In the genomic region with DNA sequence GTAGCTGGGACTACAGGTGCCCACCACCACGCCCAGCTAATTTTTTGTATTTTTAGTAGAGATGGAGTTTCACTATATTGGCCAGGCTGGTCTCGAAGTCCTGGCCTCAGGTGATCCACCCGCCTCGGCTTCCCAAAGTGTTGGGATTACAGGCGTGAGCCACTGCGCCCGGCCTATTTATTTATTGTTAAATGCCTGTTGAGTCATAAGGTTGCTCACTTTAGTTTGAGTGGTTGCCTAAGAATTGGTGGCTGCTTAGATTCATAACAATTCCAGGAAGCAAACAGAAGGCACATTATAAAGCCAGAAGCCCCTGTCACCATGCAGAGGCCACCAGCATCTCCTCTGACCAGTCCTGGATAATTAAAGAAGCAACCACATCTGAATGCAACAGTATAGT, we compare ENCODE assay signal across 10 cellular contexts. TPM values are rescaled to one million over a fixed set of nuclear protein-coding genes. Genes with fewer than 3 reads are reported as not detected.
DNase-seq lines count a peak whose midpoint lies in the region; ATAC-seq and TF ChIP-seq lines count a peak whose summit lies in the region.
"Not testable (repeated sequence)": the region's sequence is repeated elsewhere in the genome, so short reads cannot be mapped to it uniquely, and the experiment has no call there.
"Had no signal": no experiment of that assay in that cellular context is flagged by ENCODE, and none has a peak within 500 bp of the region (broad histone marks: within the 10 kb centered on the region; RNA-seq: fewer than 3 reads in every experiment).

No MANE protein-coding gene starts in this region.

- H3K9me3 Mint-ChIP-seq in HFFc6; activated CD4-positive, alpha-beta memory T cell treated with anti-CD3 and anti-CD28 coated beads for 36 hours; stimulated activated naive CD8-positive, alpha-beta T cell treated with anti-CD3 and anti-CD28 coated beads, Interleukin-15, Interleukin-2, amounts not matched to agents 100 ng/mL and 50 ng/mL, for 24 hours: not testable (repeated sequence)

- not testable (repeated sequence) for H3K36me3 Mint-ChIP-seq in HFFc6 (ENCODE audit: low read depth)
- H3K36me3 Mint-ChIP-seq in activated CD4-positive, alpha-beta memory T cell treated with anti-CD3 and anti-CD28 coated beads for 36 hours, result peaks cover 34% of the 10 kb centered on the region
- peaks cover 52% of the 10 kb centered on the region for H3K36me3 Mint-ChIP-seq in stimulated activated naive CD8-positive, alpha-beta T cell treated with anti-CD3 and anti-CD28 coated beads, Interleukin-15, Interleukin-2, amounts not matched to agents 100 ng/mL and 50 ng/mL, for 24 hours (ENCODE audit: low read depth)

- H3K9ac ChIP-seq in PC-3 (ENCODE audit: low read length), result not testable (repeated sequence)

- ATAC-seq in PC-3 (peak; percentile 88), esophagus mucosa (peak; percentile 69)

- BruUV-seq in PC-3 (replicated peaks; lab: Mats Ljungman, UMichigan), result TSS peak; percentile 49

- not testable (repeated sequence) for H3K36me3 ChIP-seq in PC-3 (ENCODE audit: low read depth, low read length)

- H4K20me1 ChIP-seq in PC-3 (ENCODE audit: low read length), result not testable (repeated sequence)

- not testable (repeated sequence) for TF ChIP-seq CTCF in HFFc6 (IDR thresholded peaks at IDR 0.05); PC-3 (conservative IDR thresholded peaks at IDR 0.05; ENCODE audit: low read depth, low read length)

- CTCF ChIA-PET in PC-3 (lab: Charles Lee); activated CD4-positive, alpha-beta memory T cell treated with anti-CD3 and anti-CD28 coated beads for 36 hours (lab: Charles Lee): not testable (repeated sequence)

- not testable (repeated sequence) for H3K27ac ChIP-seq in PC-3 (ENCODE audit: low read length)

- intact Hi-C loops in PC-3 (cut with micrococcal nuclease); activated CD4-positive, alpha-beta memory T cell treated with anti-CD3 and anti-CD28 coated beads for 36 hours (cut with micrococcal nuclease): not testable (repeated sequence)

- not testable (repeated sequence) for H3K79me2 ChIP-seq in PC-3 (ENCODE audit: low read length)

- H3K4me1 Mint-ChIP-seq in HFFc6 (ENCODE audit: low read depth); activated CD4-positive, alpha-beta memory T cell treated with anti-CD3 and anti-CD28 coated beads for 36 hours (ENCODE audit: low read depth); stimulated activated naive CD8-positive, alpha-beta T cell treated with anti-CD3 and anti-CD28 coated beads, Interleukin-15, Interleukin-2, amounts not matched to agents 100 ng/mL and 50 ng/mL, for 24 hours (ENCODE audit: low read depth): not testable (repeated sequence)

- not testable (repeated sequence) for H3K27me3 ChIP-seq in PC-3 (ENCODE audit: low read length)

- H3K9me2 ChIP-seq in PC-3 (replicated peaks; ENCODE audit: low read length), result not testable (repeated sequence)

- H2AFZ ChIP-seq in PC-3 (ENCODE audit: low read length), result not testable (repeated sequence)

- H3K4me3 ChIP-seq in PC-3 (ENCODE audit: low read length), result not testable (repeated sequence)

- not testable (repeated sequence) for H3K27ac Mint-ChIP-seq in HFFc6
- H3K27ac Mint-ChIP-seq in activated CD4-positive, alpha-beta memory T cell treated with anti-CD3 and anti-CD28 coated beads for 36 hours, result peak overlapping the region; percentile 42
- H3K27ac Mint-ChIP-seq in stimulated activated naive CD8-positive, alpha-beta T cell treated with anti-CD3 and anti-CD28 coated beads, Interleukin-15, Interleukin-2, amounts not matched to agents 100 ng/mL and 50 ng/mL, for 24 hours, result peak overlapping the region; percentile 36

- H3F3A ChIP-seq in PC-3 (ENCODE audit: low read length, unreplicated experiment), result not testable (repeated sequence)

- H3K4me3 Mint-ChIP-seq in HFFc6; activated CD4-positive, alpha-beta memory T cell treated with anti-CD3 and anti-CD28 coated beads for 36 hours; stimulated activated naive CD8-positive, alpha-beta T cell treated with anti-CD3 and anti-CD28 coated beads, Interleukin-15, Interleukin-2, amounts not matched to agents 100 ng/mL and 50 ng/mL, for 24 hours: not testable (repeated sequence)

- DNase-seq in Caki2 (ENCODE audit: low read depth) (peak; percentile 18), HFFc6 (peak; percentile 10), PC-3 (peak; percentile 81), amniotic epithelial cell (ENCODE audit: low read depth) (peak; percentile 58), kidney tubule cell (ENCODE audit: low spot score) (peak; percentile 14)
- DNase-seq in activated CD4-positive, alpha-beta memory T cell treated with anti-CD3 and anti-CD28 coated beads for 36 hours, result not testable (repeated sequence)

- in situ Hi-C loops in Caki2 (cut with HindIII; ENCODE audit: low pct_unique_long_range_greater_than_20kb, low sequenced_read_pairs), result not testable (repeated sequence)

- H3K9me3 ChIP-seq in PC-3 (ENCODE audit: low read length), result not testable (repeated sequence)

- POLR2A ChIA-PET in PC-3 (lab: Charles Lee; ENCODE audit: unreplicated experiment), result not testable (repeated sequence)
- POLR2A ChIA-PET in activated CD4-positive, alpha-beta memory T cell treated with anti-CD3 and anti-CD28 coated beads for 36 hours (lab: Charles Lee), result interaction anchor here (0.7 kb wide), 1 partner anchor 156 kb away, joined by 3 read pairs; no protein-coding TSS in a partner anchor

- H3K4me2 ChIP-seq in PC-3 (ENCODE audit: low read length), result 0 out of 2 replicates have a peak overlapping the region, but pooled peaks have one; percentile 22

- H3K27me3 Mint-ChIP-seq in HFFc6 (ENCODE audit: insufficient read depth); activated CD4-positive, alpha-beta memory T cell treated with anti-CD3 and anti-CD28 coated beads for 36 hours; stimulated activated naive CD8-positive, alpha-beta T cell treated with anti-CD3 and anti-CD28 coated beads, Interleukin-15, Interleukin-2, amounts not matched to agents 100 ng/mL and 50 ng/mL, for 24 hours: not testable (repeated sequence)

- not testable (repeated sequence) for H3K4me1 ChIP-seq in PC-3 (ENCODE audit: insufficient read depth, low read length)

RNA-seq across cellular contexts. Expression of a gene that starts 23.9 kb away (rescaled TPM):
- not detected in 2 replicates for total RNA-seq in Caki2 (2014; rRNA removed; shearing (Covaris generic); ENCODE audit: low replicate concordance)
- not detected for total RNA-seq in HFFc6 (2021; fragmentation: NEBNext Ultra II Directional; extraction: Animal tissue kit (Norgen Biotek cat#: 25700))
- total RNA-seq in PC-3 (2014; rRNA removed) (not detected in 2 replicates), esophagus mucosa (not detected)
- not detected for total RNA-seq in activated CD4-positive, alpha-beta memory T cell treated with anti-CD3 and anti-CD28 coated beads for 36 hours
- total RNA-seq: H1, RPMI7951 had no signal

RNA-seq across cellular contexts. Expression of a gene that starts 47.9 kb away (rescaled TPM):
- total RNA-seq in Caki2 (2014; rRNA removed; shearing (Covaris generic); ENCODE audit: low replicate concordance), result 121 and 134 TPM in 2 replicates
- 10 to 100 TPM; 17.2 to 33.3 (median 27.4) TPM for total RNA-seq in HFFc6 (2021; fragmentation: NEBNext Ultra II Directional; extraction: Animal tissue kit (Norgen Biotek cat#: 25700))
- 44.6 and 57.4 TPM in 2 replicates for total RNA-seq in PC-3 (2014; rRNA removed)
- total RNA-seq in activated CD4-positive, alpha-beta memory T cell treated with anti-CD3 and anti-CD28 coated beads for 36 hours, result 10 to 100 TPM; 76.5 to 77.4 TPM
- 14.9 TPM for total RNA-seq in esophagus mucosa
